Comparison of ENCODE assay signal across 8 cellular contexts in genomic region chr9:136685792-136686533, GRCh38. TPM values are rescaled to one million over a fixed set of nuclear protein-coding genes. Genes with fewer than 3 reads are reported as not detected.
DNase-seq lines count a peak whose midpoint lies in the region; ATAC-seq and TF ChIP-seq lines count a peak whose summit lies in the region.

No MANE protein-coding gene starts in this region.

- H3K27me3 ChIP-seq in ascending aorta (no peaks in the 10 kb centered on the region), tibial nerve (no peaks in the 10 kb centered on the region)

- TF ChIP-seq CTCF in ascending aorta (IDR thresholded peaks at IDR 0.05) = no peak
- no peak for TF ChIP-seq CTCF in tibial nerve (IDR thresholded peaks at IDR 0.05)

- DNase-seq in activated T-cell treated with anti-CD3 and anti-CD28 coated beads, Interleukin-2, amount 50 U/mL, for 4 hours = no peak
- DNase-seq in activated T-cell treated with anti-CD3 and anti-CD28 coated beads for 4 hours = no peak
- DNase-seq in ascending aorta (ENCODE audit: low spot score in 2 of 2) = no peak
- DNase-seq in kidney tubule cell (ENCODE audit: low spot score) = peak; percentile 13
- no peak for DNase-seq in tibial nerve (ENCODE audit: low spot score in 2 of 2)
- DNase-seq in NCI-H524 (lab: John Stamatoyannopoulos, UW) = no peak
- no peak for DNase-seq in activated effector memory CD4-positive, alpha-beta T cell treated with anti-CD3 and anti-CD28 coated beads, Interleukin-2, amount 50 U/mL, for 16 hours

- ATAC-seq in activated T-cell treated with anti-CD3 and anti-CD28 coated beads, Interleukin-2, amount 50 U/mL, for 4 hours = no peak
- no peak for ATAC-seq in GM19328 (IDR thresholded peaks at IDR 0.05; ENCODE audit: unreplicated experiment)

- no peak for TF ChIP-seq EP300 in tibial nerve (IDR thresholded peaks at IDR 0.05)

- H3K27ac ChIP-seq in ascending aorta (no peak overlapping the region), tibial nerve (peak overlapping the region in 2 of 4 donors; percentile 84 to 90)

- H3K36me3 Mint-ChIP-seq in activated T-cell treated with anti-CD3 and anti-CD28 coated beads, Interleukin-2, amount 50 U/mL, for 4 hours (ENCODE audit: insufficient read depth) = no peaks in the 10 kb centered on the region

- H3K36me3 ChIP-seq in ascending aorta (no peaks in the 10 kb centered on the region), tibial nerve (no peaks in the 10 kb centered on the region)

- no peaks in the 10 kb centered on the region for H3K9me3 Mint-ChIP-seq in activated T-cell treated with anti-CD3 and anti-CD28 coated beads, Interleukin-2, amount 50 U/mL, for 4 hours

- H3K9me3 ChIP-seq in ascending aorta (no peaks in the 10 kb centered on the region), tibial nerve (no peaks in the 10 kb centered on the region)

- 42 to 59% methylated on average over 3 to 16 of the region's 19 CpGs for WGBS in tibial nerve, 2 donors

- H3K4me3 Mint-ChIP-seq in activated T-cell treated with anti-CD3 and anti-CD28 coated beads, Interleukin-2, amount 50 U/mL, for 4 hours = peak overlapping the region; percentile 77

- H3K4me1 ChIP-seq in ascending aorta (peaks cover 11 to 18% of the 10 kb centered on the region in 2 donors), tibial nerve (peaks cover 0 to 50% (median 21%) of the 10 kb centered on the region in 4 donors)

- peaks cover 7% of the 10 kb centered on the region for H3K4me1 Mint-ChIP-seq in activated T-cell treated with anti-CD3 and anti-CD28 coated beads, Interleukin-2, amount 50 U/mL, for 4 hours (ENCODE audit: low read depth)

- H3K27me3 Mint-ChIP-seq in activated T-cell treated with anti-CD3 and anti-CD28 coated beads, Interleukin-2, amount 50 U/mL, for 4 hours (ENCODE audit: low read depth) = no peaks in the 10 kb centered on the region

- intact Hi-C loops in ascending aorta (cut with DNase I) = loop anchor here (5.0 kb wide), 1 partner anchor 41 kb away; no protein-coding TSS in a partner anchor

- no peak for TF ChIP-seq POLR2A in tibial nerve (IDR thresholded peaks at IDR 0.05)

- H3K4me3 ChIP-seq in ascending aorta = peak overlapping the region; percentile 91 to 92
- peak overlapping the region; percentile 57 to 96 (median 87) for H3K4me3 ChIP-seq in tibial nerve

RNA-seq across cellular contexts. Expression of gene AGPAT2, which starts 1.3 kb away (rescaled TPM):
- 10 to 100 TPM; 11.4 to 14.3 (median 11.7) TPM for total RNA-seq in activated T-cell treated with anti-CD3 and anti-CD28 coated beads, Interleukin-2, amount 50 U/mL, for 4 hours
- total RNA-seq in ascending aorta = 129 TPM
- total RNA-seq in tibial nerve = 100 to 1,000 TPM in 3 of 4 donors, 10 to 100 TPM in 1; 79.6 to 292 (median 151) TPM

RNA-seq across cellular contexts. Expression of gene EGFL7, which starts 23.2 kb away (rescaled TPM):
- 1 to 10 TPM; 2.3 to 4.3 (median 3.2) TPM for total RNA-seq in activated T-cell treated with anti-CD3 and anti-CD28 coated beads, Interleukin-2, amount 50 U/mL, for 4 hours
- total RNA-seq in ascending aorta (443 TPM), tibial nerve (100 to 1,000 TPM in 3 of 4 donors, 10 to 100 TPM in 1; 95.2 to 229 (median 179) TPM)

RNA-seq across cellular contexts. Expression of gene DIPK1B, which starts 26.4 kb away (rescaled TPM):
- total RNA-seq in activated T-cell treated with anti-CD3 and anti-CD28 coated beads, Interleukin-2, amount 50 U/mL, for 4 hours = under 1 TPM in 2 of 3 donors, not detected in 1; 0.16 to 0.18 TPM
- total RNA-seq in ascending aorta (86.2 TPM), tibial nerve (10 to 100 TPM in 2 of 4 donors, 1 to 10 TPM in 2; 5.4 to 37.9 (median 15.8) TPM)

RNA-seq across cellular contexts. Expression of gene LCN10, which starts 56.8 kb away (rescaled TPM):
- total RNA-seq in activated T-cell treated with anti-CD3 and anti-CD28 coated beads, Interleukin-2, amount 50 U/mL, for 4 hours = 1 to 10 TPM in 2 of 3 donors, under 1 TPM in 1; 0.82 to 2.4 (median 2.1) TPM
- 28.5 TPM for total RNA-seq in ascending aorta
- 10 to 100 TPM in 2 of 4 donors, 1 to 10 TPM in 2; 7.6 to 47.5 (median 17.4) TPM for total RNA-seq in tibial nerve

Comparison
In these comparisons a context has a peak if more than half of its experiments do, and no peak if none do; other contexts are left out.
1. RNA of gene EGFL7, which starts 23.2 kb away (total RNA-seq): 443 TPM in ascending aorta (single experiment) and 95.2 to 229 TPM in tibial nerve; 2.3 to 4.3 TPM in activated T-cell treated with anti-CD3 and anti-CD28 coated beads, Interleukin-2, amount 50 U/mL, for 4 hours; every median in the first group is over 10 times any median in the second.
2. RNA of gene DIPK1B, which starts 26.4 kb away (total RNA-seq): 86.2 TPM in ascending aorta (single experiment) and 5.4 to 37.9 TPM in tibial nerve; 0.16 to 0.18 TPM in activated T-cell treated with anti-CD3 and anti-CD28 coated beads, Interleukin-2, amount 50 U/mL, for 4 hours; every median in the first group is over 4 times any median in the second.